In the genomic region with DNA sequence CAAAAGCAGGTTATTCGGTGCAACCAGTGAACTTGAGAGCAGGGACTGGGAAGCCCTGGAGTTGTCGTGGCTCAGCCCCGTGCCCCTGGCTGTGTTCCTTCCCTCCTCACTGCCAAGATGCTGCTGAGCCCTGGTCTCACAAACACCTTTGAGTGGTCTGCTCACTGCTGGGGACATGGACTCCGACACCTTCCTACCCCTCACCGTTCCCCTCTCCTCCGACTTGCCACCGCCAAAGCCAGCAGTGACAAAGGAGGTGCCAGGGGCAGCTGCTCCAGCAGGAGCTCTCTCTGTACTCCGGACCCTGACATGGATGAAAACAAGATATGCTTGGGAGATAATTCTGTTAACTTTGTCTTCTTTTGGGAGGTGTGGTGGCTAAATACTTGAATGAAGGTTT, we compare ENCODE assay signal across 24 cellular contexts. TPM values are rescaled to one million over a fixed set of nuclear protein-coding genes. Genes with fewer than 3 reads are reported as not detected.
DNase-seq lines count a peak whose midpoint lies in the region; ATAC-seq and TF ChIP-seq lines count a peak whose summit lies in the region.
"Had no signal": no experiment of that assay in that cellular context is flagged by ENCODE, and none has a peak within 500 bp of the region (broad histone marks: within the 10 kb centered on the region; RNA-seq: fewer than 3 reads in every experiment).

No MANE protein-coding gene starts in this region.

- H3K9me3 Mint-ChIP-seq in Caco-2 (ENCODE audit: unreplicated experiment) (no peaks in the 10 kb centered on the region), endodermal cell (peaks cover 4% of the 10 kb centered on the region), neural progenitor cell (peaks cover 8% of the 10 kb centered on the region)
- H3K9me3 Mint-ChIP-seq: CD4-positive, alpha-beta T cell had no signal

- ATAC-seq in gastrocnemius medialis, result no peak
- no peak for ATAC-seq in GM18861 (IDR thresholded peaks at IDR 0.05; ENCODE audit: unreplicated experiment)
- ATAC-seq: A549, GM12878, GM23338, HCT116 had no signal

- H3K27ac Mint-ChIP-seq in Caco-2 (ENCODE audit: unreplicated experiment) (peak overlapping the region; percentile 50), endodermal cell (peak overlapping the region; percentile 77), neural progenitor cell (peak overlapping the region; percentile 54)
- H3K27ac Mint-ChIP-seq: CD4-positive, alpha-beta T cell; GM23338 had no signal

- H3K27ac ChIP-seq in endodermal cell (ENCODE audit: low read depth, low read length) (no peak overlapping the region), neural progenitor cell (no peak overlapping the region), gastrocnemius medialis (peak overlapping the region; percentile 88 to 96 (median 94))
- H3K27ac ChIP-seq: A549; BLaER1 treated with 17β-estradiol and CSF1 and Interleukin-3, amounts not matched to agents 10 nM and 100 nM had no signal

- CTCF ChIA-PET in Caco-2 (lab: Charles Lee), result no interaction called here

- in situ Hi-C loops in gastrocnemius medialis (cut with MboI; ENCODE audit: low sequenced_read_pairs in 4 of 4), result no loop called here

- no peaks in the 10 kb centered on the region for H3K27me3 ChIP-seq in Caco-2 (replicated peaks; ENCODE audit: control insufficient read depth, insufficient read depth, low read length)
- H3K27me3 ChIP-seq in endodermal cell (ENCODE audit: control insufficient read depth, insufficient read depth, low read length, poor library complexity, severe bottlenecking), result no peaks in the 10 kb centered on the region
- H3K27me3 ChIP-seq in neural progenitor cell, result peaks cover 5% of the 10 kb centered on the region
- H3K27me3 ChIP-seq in gastrocnemius medialis, result no peaks in the 10 kb centered on the region
- H3K27me3 ChIP-seq: BE2C; BLaER1 treated with 17β-estradiol and CSF1 and Interleukin-3, amounts not matched to agents 10 nM and 100 nM had no signal

- TF ChIP-seq POLR2A in gastrocnemius medialis (IDR thresholded peaks at IDR 0.05), result no peak

- H3K79me2 ChIP-seq in neural progenitor cell (ENCODE audit: low read depth), result no peaks in the 10 kb centered on the region

- no TSS peak for BruUV-seq in Caco-2 (replicated peaks; lab: Mats Ljungman, UMichigan)

- H3K27me3 Mint-ChIP-seq in Caco-2 (ENCODE audit: insufficient read depth, unreplicated experiment) (no peaks in the 10 kb centered on the region), endodermal cell (ENCODE audit: insufficient read depth) (no peaks in the 10 kb centered on the region), neural progenitor cell (ENCODE audit: insufficient read depth, low read depth) (peaks cover 8% of the 10 kb centered on the region)
- H3K27me3 Mint-ChIP-seq: CD4-positive, alpha-beta T cell had no signal

- H3K9ac ChIP-seq in endodermal cell (ENCODE audit: extremely low read depth, low read length, poor library complexity, severe bottlenecking), result no peak overlapping the region
- H3K9ac ChIP-seq in neural progenitor cell, result no peak overlapping the region
- H3K9ac ChIP-seq: BLaER1 treated with 17β-estradiol and CSF1 and Interleukin-3, amounts not matched to agents 10 nM and 100 nM had no signal

- 94% methylated on average over 8 of the region's 8 CpGs; no CpG with 5 or more reads in 1 of the 2 experiments for WGBS in endodermal cell (ENCODE audit: insufficient coverage in 1 of 2, insufficient read length in 1 of 2), 2 experiments

- POLR2A ChIA-PET in Caco-2 (lab: Charles Lee), result no interaction called here

- H3K4me2 ChIP-seq in neural progenitor cell, result no peak overlapping the region
- H3K4me2 ChIP-seq: A549; BLaER1 treated with 17β-estradiol and CSF1 and Interleukin-3, amounts not matched to agents 10 nM and 100 nM; GM23338 had no signal

- H3K4me1 ChIP-seq in Caco-2, result 0 out of 2 replicates have a peak, but pooled peaks cover 7% of the 10 kb centered on the region
- H3K4me1 ChIP-seq in endodermal cell (ENCODE audit: control insufficient read depth, insufficient read depth, low read length), result no peaks in the 10 kb centered on the region
- no peaks in the 10 kb centered on the region for H3K4me1 ChIP-seq in neural progenitor cell
- peaks cover 80 to 81% of the 10 kb centered on the region in 2 donors for H3K4me1 ChIP-seq in gastrocnemius medialis
- H3K4me1 ChIP-seq: A549, BE2C had no signal

- no peak for DNase-seq in Caco-2
- no peak for DNase-seq in endodermal cell
- DNase-seq in neural progenitor cell (ENCODE audit: low spot score), result no peak
- DNase-seq in gastrocnemius medialis, result no peak
- no peak for DNase-seq in GM10266 (ENCODE audit: extremely low spot score)
- no peak for DNase-seq in superior temporal gyrus (ENCODE audit: extremely low spot score)
- DNase-seq: 8988T; ACHN; AML-193; BE2C; Calu3; CD4-positive, alpha-beta T cell; CD8-positive, alpha-beta memory T cell; DMS153; DND-41; H9 had no signal

- intact Hi-C loops in Caco-2 (cut with micrococcal nuclease; ENCODE audit: unreplicated experiment) (no loop called here), gastrocnemius medialis (cut with DNase I; ENCODE audit: low total_unique reads) (no loop called here)

- peaks cover 5% of the 10 kb centered on the region for H3F3A ChIP-seq in neural progenitor cell (ENCODE audit: low read depth)

- no peak overlapping the region for H3K4me3 ChIP-seq in Caco-2 (ENCODE audit: low read depth, low read length)
- no peak overlapping the region for H3K4me3 ChIP-seq in endodermal cell (ENCODE audit: low read length)
- no peak overlapping the region for H3K4me3 ChIP-seq in neural progenitor cell
- no peak overlapping the region for H3K4me3 ChIP-seq in gastrocnemius medialis
- H3K4me3 ChIP-seq: A549; BLaER1 treated with 17β-estradiol and CSF1 and Interleukin-3, amounts not matched to agents 10 nM and 100 nM; GM12878; GM23338 had no signal

- H3K4me3 Mint-ChIP-seq in Caco-2 (ENCODE audit: unreplicated experiment) (no peak overlapping the region), endodermal cell (no peak overlapping the region), neural progenitor cell (no peak overlapping the region)
- H3K4me3 Mint-ChIP-seq: CD14-positive monocyte; CD4-positive, alpha-beta T cell; CD8-positive, alpha-beta memory T cell; GM23338; H9 had no signal

- H4K20me1 ChIP-seq in neural progenitor cell (ENCODE audit: low read depth), result no peaks in the 10 kb centered on the region

- H3K4me1 Mint-ChIP-seq in Caco-2 (ENCODE audit: low read depth, unreplicated experiment), result peaks cover 7% of the 10 kb centered on the region
- H3K4me1 Mint-ChIP-seq in endodermal cell, result peaks cover 3% of the 10 kb centered on the region
- H3K4me1 Mint-ChIP-seq in neural progenitor cell, result peaks cover 2% of the 10 kb centered on the region
- H3K4me1 Mint-ChIP-seq: CD8-positive, alpha-beta memory T cell; GM23338 had no signal

- no peaks in the 10 kb centered on the region for H3K36me3 ChIP-seq in Caco-2 (ENCODE audit: control insufficient read depth, insufficient read depth, low read length)
- H3K36me3 ChIP-seq in endodermal cell (ENCODE audit: control insufficient read depth, insufficient read depth, low read length), result peaks cover 82% of the 10 kb centered on the region
- no peaks in the 10 kb centered on the region for H3K36me3 ChIP-seq in neural progenitor cell
- H3K36me3 ChIP-seq in gastrocnemius medialis, result no peaks in the 10 kb centered on the region
- H3K36me3 ChIP-seq: BE2C had no signal

- H3K9me3 ChIP-seq in Caco-2 (no peaks in the 10 kb centered on the region), endodermal cell (ENCODE audit: control insufficient read depth, low read length) (peaks cover 12% of the 10 kb centered on the region), neural progenitor cell (ENCODE audit: low read depth) (no peaks in the 10 kb centered on the region), gastrocnemius medialis (no peaks in the 10 kb centered on the region)
- H3K9me3 ChIP-seq: A549, BE2C had no signal

- peaks cover 5% of the 10 kb centered on the region for H3K36me3 Mint-ChIP-seq in Caco-2 (ENCODE audit: insufficient read depth, unreplicated experiment)
- H3K36me3 Mint-ChIP-seq in endodermal cell (ENCODE audit: low read depth), result peaks cover 62% of the 10 kb centered on the region
- H3K36me3 Mint-ChIP-seq in neural progenitor cell, result peaks cover 34% of the 10 kb centered on the region

- H2AFZ ChIP-seq in neural progenitor cell (replicated peaks), result no peak overlapping the region
- H2AFZ ChIP-seq: GM23338 had no signal

- TF ChIP-seq CTCF in Caco-2 (IDR thresholded peaks at IDR 0.05; ENCODE audit: insufficient read depth in 1 of 2, low read depth in 1 of 2, low read length in 1 of 2, severe bottlenecking in 1 of 2, unreplicated experiment in 1 of 2) (no peak), endodermal cell (conservative IDR thresholded peaks at IDR 0.05) (no peak), neural progenitor cell (IDR thresholded peaks at IDR 0.05) (no peak), gastrocnemius medialis (IDR thresholded peaks at IDR 0.05 in 4 of 5, conservative IDR thresholded peaks at IDR 0.05 in 1 of 5) (no peak), GM10266 (IDR thresholded peaks at IDR 0.05; ENCODE audit: control insufficient read depth, insufficient read depth, low read depth, missing control alignments) (no peak)

RNA-seq across cellular contexts. Expression of a gene that starts 17.9 kb away (rescaled TPM):
- total RNA-seq in Caco-2 (2022) (37.1 and 40.8 TPM in 2 replicates), endodermal cell (100 to 1,000 TPM; 102 to 132 TPM), neural progenitor cell (ENCODE audit: low replicate concordance) (18.9 and 40.7 TPM in 2 replicates), gastrocnemius medialis (10 to 100 TPM; 37.9 to 74.1 (median 54.0) TPM)
- polyA plus RNA-seq in endodermal cell (2013, experiment 1 of 2), result 54.2 TPM
- polyA plus RNA-seq in endodermal cell (2013, experiment 2 of 2), result 58.4 TPM

RNA-seq across cellular contexts. Expression of a gene that starts 54.7 kb away (rescaled TPM):
- total RNA-seq in Caco-2 (2022), result 60.9 and 61.5 TPM in 2 replicates
- 100 to 1,000 TPM; 235 to 369 TPM for total RNA-seq in endodermal cell
- polyA plus RNA-seq in endodermal cell (2013, experiment 1 of 2), result 37.5 TPM
- 35.9 TPM for polyA plus RNA-seq in endodermal cell (2013, experiment 2 of 2)
- 0.43 TPM in 1 of 2 replicates, not detected in the other for total RNA-seq in neural progenitor cell (ENCODE audit: low replicate concordance)
- total RNA-seq in gastrocnemius medialis, result 1 to 10 TPM in 1 of 4 donors, under 1 TPM in 1, not detected in 2; 0.42 to 1.3 TPM
- total RNA-seq: CD4-positive, alpha-beta T cell; CD8-positive, alpha-beta memory T cell; H4 had no signal
- polyA plus RNA-seq: CD8-positive, alpha-beta memory T cell had no signal

Comparison
In these comparisons a context has a peak if more than half of its experiments do, and no peak if none do; other contexts are left out.
1. H3K27ac ChIP-seq: peak in gastrocnemius medialis (4 of 4); none in endodermal cell (single experiment) and neural progenitor cell (single experiment).
2. RNA of a gene that starts 54.7 kb away (total RNA-seq): 235 to 369 TPM in endodermal cell and 60.9 to 61.5 TPM in Caco-2; 0.42 to 1.3 TPM in gastrocnemius medialis and 0.43 TPM in neural progenitor cell; every median in the first group is over 10 times any median in the second.
3. Peak in every context shown above with its lines, with median percentiles within 50 percentile points of each other: H3K27ac Mint-ChIP-seq.